11 cellular contexts compared by ENCODE assay signal in the genomic region with DNA sequence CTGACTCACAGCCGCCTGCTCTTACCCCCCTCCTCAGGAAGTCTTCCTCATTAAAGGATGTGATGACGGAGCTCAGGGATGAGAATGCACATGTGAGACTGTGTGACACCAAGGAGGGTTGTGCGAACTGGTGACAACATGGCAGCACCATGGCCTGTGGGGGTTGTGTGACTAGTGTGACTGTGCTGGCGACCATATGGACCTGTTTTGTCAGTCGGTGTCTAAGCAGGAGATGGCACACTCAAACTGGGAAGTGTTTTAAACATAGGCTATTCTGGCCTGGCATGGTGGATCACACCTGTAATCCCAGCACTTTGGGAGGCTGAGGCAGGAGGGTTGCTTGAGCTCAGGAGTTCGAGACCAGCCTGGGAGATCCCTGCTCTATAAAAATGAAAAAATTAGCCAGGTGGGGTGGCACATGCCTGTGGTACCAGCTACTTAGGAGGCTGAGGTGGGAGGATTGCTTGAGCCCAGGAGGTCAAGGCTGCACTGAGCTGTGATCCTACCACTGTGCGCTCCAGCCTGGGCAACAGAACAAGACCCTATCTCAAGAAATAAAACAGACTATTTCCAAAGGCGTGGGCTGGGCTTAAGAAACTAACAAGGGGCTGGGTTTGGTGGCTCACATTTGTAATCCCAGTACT. TPM values are rescaled to one million over a fixed set of nuclear protein-coding genes. Genes with fewer than 3 reads are reported as not detected.
DNase-seq lines count a peak whose midpoint lies in the region; ATAC-seq and TF ChIP-seq lines count a peak whose summit lies in the region.
"Had no signal": no experiment of that assay in that cellular context is flagged by ENCODE, and none has a peak within 500 bp of the region (broad histone marks: within the 10 kb centered on the region; RNA-seq: fewer than 3 reads in every experiment).

No MANE protein-coding gene starts in this region.

- CTCF ChIA-PET in HCT116 (lab: Charles Lee) = interaction anchor here (1.1 to 1.2 kb wide), 2 partner anchors 33 to 39 kb away, joined by 3 to 4 read pairs; no protein-coding TSS in a partner anchor

- RAD21 ChIA-PET in HCT116 (lab: Charles Lee; ENCODE audit: low non-redundant PET in 1 of 2, low total read pairs in 2 of 2, uncharacterized antibody in 2 of 2, unreplicated experiment in 2 of 2) = no interaction called here

- no peaks in the 10 kb centered on the region for H3K9me2 ChIP-seq in HCT116 (ENCODE audit: insufficient read depth)

- no peak for TF ChIP-seq CTCF in HCT116 (IDR thresholded peaks at IDR 0.05 in 2 of 3, conservative IDR thresholded peaks at IDR 0.05 in 1 of 3; ENCODE audit: borderline replicate concordance in 1 of 3, insufficient read depth in 1 of 3, low read depth in 2 of 3, low read length in 2 of 3)
- no peak for TF ChIP-seq CTCF in breast epithelium (IDR thresholded peaks at IDR 0.05)
- no peak for TF ChIP-seq CTCF in spleen (IDR thresholded peaks at IDR 0.05 in 8 of 11, conservative IDR thresholded peaks at IDR 0.05 in 3 of 11)
- no peak for TF ChIP-seq CTCF in testis (IDR thresholded peaks at IDR 0.05)

- peak overlapping the region; percentile 90 for H3K4me2 ChIP-seq in HCT116 (ENCODE audit: low read length)

- TF ChIP-seq RAD21 in HCT116 (IDR thresholded peaks at IDR 0.05; ENCODE audit: low read depth) = no peak

- no peak for ATAC-seq in HCT116
- no peak for ATAC-seq in GM21529 (IDR thresholded peaks at IDR 0.05; ENCODE audit: unreplicated experiment)
- ATAC-seq in HG02885 (IDR thresholded peaks at IDR 0.05; ENCODE audit: poor library complexity, unreplicated experiment) = no peak
- ATAC-seq: stimulated activated effector memory CD8-positive, alpha-beta T cell treated with anti-CD3 and anti-CD28 coated beads, Interleukin-12 subunit alpha, Interleukin-12 subunit beta, amount 100 ng/mL, for 72 hours had no signal

- H3K36me3 ChIP-seq in HCT116 (ENCODE audit: control insufficient read depth in 1 of 2, insufficient read depth in 2 of 2, low read length in 2 of 2) = peaks cover 0 to 2% of the 10 kb centered on the region in 2 experiments; a peak in 1 of 4 replicates
- no peaks in the 10 kb centered on the region for H3K36me3 ChIP-seq in breast epithelium
- no peaks in the 10 kb centered on the region for H3K36me3 ChIP-seq in spleen
- H3K36me3 ChIP-seq in testis (ENCODE audit: low read depth, missing control alignments) = no peaks in the 10 kb centered on the region
- H3K36me3 ChIP-seq: right lobe of liver had no signal

- peaks cover 10% of the 10 kb centered on the region for H3K79me2 ChIP-seq in HCT116 (ENCODE audit: insufficient read depth, low read length)

- H3K4me3 ChIP-seq in HCT116 (replicated peaks in 1 of 2; ENCODE audit: low read depth in 1 of 2, low read length in 2 of 2) = no peak overlapping the region
- no peak overlapping the region for H3K4me3 ChIP-seq in breast epithelium
- H3K4me3 ChIP-seq in spleen = peak overlapping the region in 1 of 8 donors; percentile 56
- H3K4me3 ChIP-seq in testis = no peak overlapping the region
- H3K4me3 ChIP-seq: right lobe of liver had no signal

- peak overlapping the region; percentile 54 for H3K27ac ChIP-seq in HCT116 (ENCODE audit: low read depth, low read length)
- H3K27ac ChIP-seq in breast epithelium = peak overlapping the region; percentile 95
- H3K27ac ChIP-seq in spleen = peak overlapping the region in 6 of 8 donors; percentile 65 to 88 (median 80)
- H3K27ac ChIP-seq in testis = no peak overlapping the region
- H3K27ac ChIP-seq: right lobe of liver had no signal

- no peaks in the 10 kb centered on the region; the same call in 1 of the 2 replicates for H4K20me1 ChIP-seq in HCT116 (ENCODE audit: insufficient read depth)

- BruUV-seq in HCT116 (replicated peaks; lab: Mats Ljungman, UMichigan) = no TSS peak

- no peak for TF ChIP-seq POLR2A in HCT116 (IDR thresholded peaks at IDR 0.05; ENCODE audit: borderline replicate concordance, extremely low read depth, insufficient read depth, insufficient read length)
- no peak for TF ChIP-seq POLR2A in breast epithelium (IDR thresholded peaks at IDR 0.05)
- no peak for TF ChIP-seq POLR2A in spleen (IDR thresholded peaks at IDR 0.05)
- TF ChIP-seq POLR2A in testis (IDR thresholded peaks at IDR 0.05) = no peak

- intact Hi-C loops in HCT116 (cut with micrococcal nuclease) (no loop called here), breast epithelium (cut with DNase I; ENCODE audit: low total_unique reads) (no loop called here), spleen (cut with DNase I; ENCODE audit: low total_unique reads) (no loop called here), testis (cut with DNase I; ENCODE audit: low total_unique reads) (no loop called here)

- no peak overlapping the region for H2AFZ ChIP-seq in HCT116 (ENCODE audit: low read depth, low read length, poor library complexity, severe bottlenecking)

- H3K4me1 ChIP-seq in HCT116 (ENCODE audit: control insufficient read depth in 1 of 2, insufficient read depth in 2 of 2, low read length in 2 of 2) = peaks cover 82 to 98% of the 10 kb centered on the region in 2 experiments
- H3K4me1 ChIP-seq in breast epithelium = peaks cover 14 to 38% of the 10 kb centered on the region in 2 donors
- H3K4me1 ChIP-seq in spleen = peaks cover 7 to 73% (median 39%) of the 10 kb centered on the region in 6 donors
- H3K4me1 ChIP-seq in testis = peaks cover 30% of the 10 kb centered on the region
- H3K4me1 ChIP-seq: right lobe of liver had no signal

- H3K9me3 ChIP-seq in HCT116 (ENCODE audit: control insufficient read depth in 1 of 2, insufficient read depth in 1 of 2, low read depth in 1 of 2, low read length in 2 of 2) (no peaks in the 10 kb centered on the region), breast epithelium (no peaks in the 10 kb centered on the region), spleen (no peaks in the 10 kb centered on the region), testis (no peaks in the 10 kb centered on the region)
- H3K9me3 ChIP-seq: right lobe of liver had no signal

- H3K27me3 ChIP-seq in HCT116 (ENCODE audit: insufficient read depth, low read length) (no peaks in the 10 kb centered on the region), breast epithelium (no peaks in the 10 kb centered on the region), spleen (replicated peaks in 1 of 7) (peaks cover 0 to 15% (median 0%) of the 10 kb centered on the region in 7 donors), testis (no peaks in the 10 kb centered on the region)
- H3K27me3 ChIP-seq: right lobe of liver had no signal

- no peak for DNase-seq in HCT116 (ENCODE audit: low read depth, low spot score)
- no peak for DNase-seq in breast epithelium (ENCODE audit: low spot score in 2 of 2)
- peak; percentile 82 for DNase-seq in kidney tubule cell (ENCODE audit: low spot score)
- no peak for DNase-seq in spleen
- DNase-seq in T-helper 1 cell = no peak
- DNase-seq in testis = no peak
- DNase-seq: NCI-H446 had no signal

- WGBS in spleen, 5 donors = 70 to 86% (median 77%) methylated on average over 8 of the region's 8 CpGs
- WGBS in testis, 2 donors = 87 to 91% methylated on average over 8 of the region's 8 CpGs

- POLR2A ChIA-PET in HCT116 (lab: Charles Lee) = interaction anchor here (1.0 to 4.4 kb wide), 6 partner anchors 9 to 45 kb away, joined by 3 to 22 read pairs (median 6); a partner anchor contains a TSS

- H3K9ac ChIP-seq in HCT116 (ENCODE audit: low read length) = peak overlapping the region; percentile 89

TF ChIP-seq in HCT116, 20 proteins besides CTCF, POLR2A, EP300 and RAD21 (continues in another document):
- no peak for TF ChIP-seq YY1 (IDR thresholded peaks at IDR 0.05; ENCODE audit: extremely low read depth, insufficient replicate concordance, low read depth, low read length)
- no peak for TF ChIP-seq CEBPB (IDR thresholded peaks at IDR 0.05; ENCODE audit: low read depth)

RNA-seq across cellular contexts. Expression of a gene that starts 7.4 kb away (rescaled TPM):
- total RNA-seq in HCT116 (2021; ENCODE audit: unreplicated experiment) = 76.9 TPM
- 25.0 and 39.1 TPM in 2 replicates for polyA plus RNA-seq in HCT116 (2012)
- 10 to 100 TPM in 2 of 3 donors, 1 to 10 TPM in 1; 1.6 to 27.8 (median 16.7) TPM for total RNA-seq in breast epithelium
- 10 to 100 TPM in 2 of 7 donors, 1 to 10 TPM in 5; 3.1 to 18.1 (median 6.8) TPM for total RNA-seq in spleen
- polyA plus RNA-seq in spleen = 1 to 10 TPM; 3.3 to 9.7 (median 6.1) TPM
- 1 to 10 TPM; 5.7 to 7.7 TPM for total RNA-seq in testis
- 4.3 TPM for polyA plus RNA-seq in testis (ENCODE audit: insufficient read depth, low read depth, low replicate concordance)

RNA-seq across cellular contexts. Expression of a gene that starts 11.7 kb away (rescaled TPM):
- total RNA-seq in HCT116 (2021; ENCODE audit: unreplicated experiment) = 5.7 TPM
- polyA plus RNA-seq in HCT116 (2012) = 5.8 and 6.0 TPM in 2 replicates
- 10 to 100 TPM; 15.2 to 46.2 (median 23.9) TPM for total RNA-seq in breast epithelium
- total RNA-seq in spleen = under 1 TPM in 6 of 7 donors, not detected in 1; 0.43 to 0.65 (median 0.47) TPM
- polyA plus RNA-seq in spleen = 1 to 10 TPM in 1 of 3 donors, under 1 TPM in 2; 0.41 to 1.0 (median 0.74) TPM
- total RNA-seq in testis = 10 to 100 TPM; 10.5 to 10.7 TPM
- polyA plus RNA-seq in testis (ENCODE audit: insufficient read depth, low read depth, low replicate concordance) = 10.7 TPM

RNA-seq across cellular contexts. Expression of a gene that starts 40.7 kb away (rescaled TPM):
- total RNA-seq in HCT116 (2021; ENCODE audit: unreplicated experiment) = 23.0 TPM
- 27.4 and 29.6 TPM in 2 replicates for polyA plus RNA-seq in HCT116 (2012)
- total RNA-seq in breast epithelium = 10 to 100 TPM in 2 of 3 donors, not detected in 1; 10.8 to 22.2 TPM
- total RNA-seq in spleen = 1 to 10 TPM in 4 of 7 donors, under 1 TPM in 3; 0.44 to 2.1 (median 1.1) TPM
- polyA plus RNA-seq in spleen = 1 to 10 TPM in 1 of 3 donors, under 1 TPM in 2; 0.67 to 1.1 (median 0.89) TPM
- total RNA-seq in testis = 1 to 10 TPM; 3.8 to 4.8 TPM
- polyA plus RNA-seq in testis (ENCODE audit: insufficient read depth, low read depth, low replicate concordance) = 4.0 TPM

Comparison
In these comparisons a context has a peak if more than half of its experiments do, and no peak if none do; other contexts are left out.
1. H3K27ac ChIP-seq: peak in HCT116 (single experiment), breast epithelium (2 of 2) and spleen (6 of 8); none in testis (0 of 2).